8 cellular contexts compared by ENCODE assay signal in genomic region chr6:56359201-56359899, GRCh38.
DNase-seq lines count a peak whose midpoint lies in the region; ATAC-seq, FAIRE-seq and TF ChIP-seq lines count a peak whose summit lies in the region.

No MANE protein-coding gene starts in this region.

- no peaks in the 10 kb centered on the region for H4K20me1 ChIP-seq in endothelial cell of umbilical vein (replicated peaks; ENCODE audit: control insufficient read depth, extremely low read depth, insufficient read depth, low read length)

- no peak overlapping the region for H3K9ac ChIP-seq in endothelial cell of umbilical vein (replicated peaks; ENCODE audit: extremely low read depth, insufficient read depth, low read length)
- peak overlapping the region; percentile 6 for H3K9ac ChIP-seq in muscle layer of colon (ENCODE audit: low read length)

- no peak for TF ChIP-seq POLR2A in endothelial cell of umbilical vein (IDR thresholded peaks at IDR 0.05; ENCODE audit: low read depth, low read length)

- H3K4me2 ChIP-seq in endothelial cell of umbilical vein (ENCODE audit: insufficient read depth, low read length): peak overlapping the region; percentile 27

- no peaks in the 10 kb centered on the region for H3K79me2 ChIP-seq in endothelial cell of umbilical vein (ENCODE audit: control insufficient read depth, insufficient read depth, low read length)

- POLR2A ChIA-PET in endothelial cell of umbilical vein (lab: Charles Lee): no interaction called here

- peak; percentile 55 to 59 for TF ChIP-seq CTCF in endothelial cell of umbilical vein (IDR thresholded peaks at IDR 0.05; ENCODE audit: extremely low read depth in 1 of 2, insufficient read depth in 1 of 2, low read depth in 1 of 2, low read length in 2 of 2)

- in situ Hi-C loops in Caki2 (cut with HindIII; ENCODE audit: low pct_unique_long_range_greater_than_20kb, low sequenced_read_pairs): loop anchor here (25.0 kb wide), 1 partner anchor 228 kb away; no protein-coding TSS in a partner anchor

- no peak overlapping the region for H2AFZ ChIP-seq in endothelial cell of umbilical vein (ENCODE audit: low read depth, low read length)

- CTCF ChIA-PET in endothelial cell of umbilical vein (lab: Charles Lee): interaction anchor here (1.0 to 5.0 kb wide), 6 partner anchors 30 to 279 kb away, joined by 3 to 47 read pairs (median 16); no protein-coding TSS in a partner anchor

- FAIRE-seq in HTR-8/SVneo (lab: Jason Lieb, UNC): peak; percentile 82
- FAIRE-seq in endothelial cell of umbilical vein (lab: Jason Lieb, UNC): peak; percentile 90

- H3K4me3 ChIP-seq in endothelial cell of umbilical vein (replicated peaks in 1 of 3; ENCODE audit: insufficient read depth in 1 of 3, low read depth in 1 of 3, low read length in 3 of 3) (no peak overlapping the region), muscle layer of colon (ENCODE audit: low read depth in 1 of 2, low read length in 2 of 2) (no peak overlapping the region)

- H3K9me1 ChIP-seq in endothelial cell of umbilical vein (replicated peaks; ENCODE audit: control insufficient read depth, extremely low read depth, insufficient read depth, low read length): no peaks in the 10 kb centered on the region

- ATAC-seq in GM21367 (IDR thresholded peaks at IDR 0.05; ENCODE audit: unreplicated experiment): peak; percentile 81
- no peak for ATAC-seq in stimulated activated naive CD8-positive, alpha-beta T cell treated with anti-CD3 and anti-CD28 coated beads, Interleukin-15, Interleukin-2, amounts not matched to agents 100 U/mL and 50 U/mL, for 24 hours

- H3K4me1 ChIP-seq in endothelial cell of umbilical vein (ENCODE audit: control insufficient read depth, extremely low read depth, insufficient read depth, low read length) (peaks cover 47% of the 10 kb centered on the region), muscle layer of colon (ENCODE audit: insufficient read depth, low read length) (peaks cover 33% of the 10 kb centered on the region)

- H3K36me3 ChIP-seq in endothelial cell of umbilical vein (ENCODE audit: control insufficient read depth in 2 of 2, extremely low read depth in 1 of 2, insufficient read depth in 2 of 2, low read length in 2 of 2) (no peaks in the 10 kb centered on the region), muscle layer of colon (ENCODE audit: insufficient read depth, low read length) (no peaks in the 10 kb centered on the region)

- H3K27ac ChIP-seq in endothelial cell of umbilical vein (ENCODE audit: insufficient read depth, low read depth, low read length) (no peak overlapping the region), muscle layer of colon (ENCODE audit: low read depth, low read length) (no peak overlapping the region)

- peak; percentile 61 for DNase-seq in Caki2 (ENCODE audit: low read depth)
- peak; percentile 62 for DNase-seq in HTR-8/SVneo (ENCODE audit: insufficient read length, low spot score)
- DNase-seq in NOMO-1 treated with DMSO at 0.1 percent for 48 hours (lab: John Stamatoyannopoulos, UW; ENCODE audit: unreplicated experiment): peak; percentile 74
- peak; percentile 2 to 24 for DNase-seq in activated CD8-positive, alpha-beta memory T cell treated with anti-CD3 and anti-CD28 coated beads for 4 hours (ENCODE audit: low read depth in 2 of 2)
- peak; percentile 83 for DNase-seq in endothelial cell of umbilical vein (ENCODE audit: low read depth, low spot score)
- DNase-seq in stimulated activated naive CD8-positive, alpha-beta T cell treated with anti-CD3 and anti-CD28 coated beads, Interleukin-15, Interleukin-2, amounts not matched to agents 100 U/mL and 50 U/mL, for 24 hours: peak; percentile 55

- dilution Hi-C loops in endothelial cell of umbilical vein (cut with MboI; ENCODE audit: extremely low pct_ligation_motif_present, low sequenced_read_pairs): no loop called here

- H3K27me3 ChIP-seq in endothelial cell of umbilical vein (ENCODE audit: control insufficient read depth in 2 of 2, insufficient read depth in 2 of 2, low read length in 2 of 2) (no peaks in the 10 kb centered on the region), muscle layer of colon (ENCODE audit: control insufficient read depth in 1 of 2, insufficient read depth in 2 of 2, low read length in 2 of 2) (no peaks in the 10 kb centered on the region)

- intact Hi-C loops in endothelial cell of umbilical vein (cut with micrococcal nuclease): loop anchor here (1.0 to 2.0 kb wide), 7 partner anchors 30 to 491 kb away; no protein-coding TSS in a partner anchor

- H3K9me3 ChIP-seq in endothelial cell of umbilical vein (replicated peaks; ENCODE audit: control insufficient read depth, insufficient read depth, low read length): no peaks in the 10 kb centered on the region
- H3K9me3 ChIP-seq in muscle layer of colon (ENCODE audit: low read length): no peaks in the 10 kb centered on the region

- no TSS peak for BruUV-seq in endothelial cell of umbilical vein (replicated peaks; lab: Mats Ljungman, UMichigan)

TF ChIP-seq in endothelial cell of umbilical vein, 7 proteins besides CTCF, POLR2A, EP300 and RAD21:
- no peak for TF ChIP-seq MYC (IDR thresholded peaks at IDR 0.05; ENCODE audit: low read depth, low read length)
- TF ChIP-seq FOS (IDR thresholded peaks at IDR 0.05; ENCODE audit: borderline replicate concordance, insufficient read depth, low read length): no peak
- TF ChIP-seq EZH2 (IDR thresholded peaks at IDR 0.05; ENCODE audit: borderline replicate concordance, low read depth, low read length, severe bottlenecking): no peak
- TF ChIP-seq MAX (IDR thresholded peaks at IDR 0.05; ENCODE audit: insufficient read depth, insufficient read length): no peak
- TF ChIP-seq JUN (IDR thresholded peaks at IDR 0.05; ENCODE audit: borderline replicate concordance, insufficient read depth, insufficient read length, low read depth): no peak
- TF ChIP-seq POLR2AphosphoS5 (IDR thresholded peaks at IDR 0.05; ENCODE audit: insufficient read depth, low read depth, low read length): no peak
- TF ChIP-seq GATA2 (IDR thresholded peaks at IDR 0.05; ENCODE audit: insufficient read depth, insufficient read length, low read depth, low read length): no peak

Comparison
In these comparisons a context has a peak if more than half of its experiments do, and no peak if none do; other contexts are left out.
1. DNase-seq: peak in every context shown above with its lines; median percentile 83 in endothelial cell of umbilical vein; 74 in NOMO-1 treated with DMSO at 0.1 percent for 48 hours; 62 in HTR-8/SVneo; 61 in Caki2; 55 in stimulated activated naive CD8-positive, alpha-beta T cell treated with anti-CD3 and anti-CD28 coated beads, Interleukin-15, Interleukin-2, amounts not matched to agents 100 U/mL and 50 U/mL, for 24 hours; 13 in activated CD8-positive, alpha-beta memory T cell treated with anti-CD3 and anti-CD28 coated beads for 4 hours.